ENCODE assay signal across 13 cellular contexts in genomic region chr2:6556755-6557154, GRCh38.
A peak's percentile ranks its signal among the peaks of the same experiment; 100 is the strongest.
DNase-seq lines count a peak whose midpoint lies in the region; TF ChIP-seq lines count a peak whose summit lies in the region.
"Had no signal": no experiment of that assay in that cellular context is flagged by ENCODE, and none has a peak within 500 bp of the region (broad histone marks: within the 10 kb centered on the region; RNA-seq: fewer than 3 reads in every experiment).

No MANE protein-coding gene starts in this region.

- no peak overlapping the region for H3K27ac Mint-ChIP-seq in CD4-positive, alpha-beta memory T cell

- H3K27ac ChIP-seq in AG04450 (ENCODE audit: low read depth, low read length), result no peak overlapping the region
- H3K27ac ChIP-seq in HUES64 (ENCODE audit: low read depth, low read length), result 0 out of 2 replicates have a peak overlapping the region, but pooled peaks have one; percentile 11
- H3K27ac ChIP-seq in brain microvascular endothelial cell, result no peak overlapping the region
- no peak overlapping the region for H3K27ac ChIP-seq in CD4-positive, alpha-beta memory T cell (ENCODE audit: low read depth, low read length)
- no peak overlapping the region for H3K27ac ChIP-seq in SK-N-SH (ENCODE audit: low read depth in 2 of 2, low read length in 1 of 2)
- H3K27ac ChIP-seq: gastrocnemius medialis, testis, WERI-Rb-1 had no signal

- H3K9ac ChIP-seq in HUES64 (ENCODE audit: low read depth, low read length) (no peak overlapping the region), SK-N-SH (no peak overlapping the region)

- H3K27me3 ChIP-seq in AG04450 (ENCODE audit: control insufficient read depth, insufficient read depth, low read length), result no peaks in the 10 kb centered on the region
- no peaks in the 10 kb centered on the region for H3K27me3 ChIP-seq in HUES64 (ENCODE audit: insufficient read depth, low read length)
- H3K27me3 ChIP-seq in brain microvascular endothelial cell (replicated peaks), result no peaks in the 10 kb centered on the region
- H3K27me3 ChIP-seq in CD4-positive, alpha-beta memory T cell (ENCODE audit: insufficient read depth, low read length), result no peaks in the 10 kb centered on the region
- no peaks in the 10 kb centered on the region for H3K27me3 ChIP-seq in SK-N-SH (ENCODE audit: insufficient read depth)
- H3K27me3 ChIP-seq: gastrocnemius medialis, testis had no signal

- DNase-seq in AG04450 (ENCODE audit: low read depth, low spot score), result peak; percentile 15
- peak; percentile 81 for DNase-seq in brain microvascular endothelial cell
- peak; percentile 8 for DNase-seq in left kidney (ENCODE audit: low read depth, low spot score)
- DNase-seq in NCI-H2227 (lab: John Stamatoyannopoulos, UW; ENCODE audit: unreplicated experiment), result no peak
- DNase-seq in NOMO-1 treated with DMSO at 0.1 percent for 48 hours (lab: John Stamatoyannopoulos, UW; ENCODE audit: unreplicated experiment), result no peak
- no peak for DNase-seq in CD4-positive, alpha-beta memory T cell
- DNase-seq in SK-N-SH, result no peak
- DNase-seq: activated T-cell treated with anti-CD3 and anti-CD28 coated beads, Interleukin-2, amount 50 U/mL, for 48 hours; gastrocnemius medialis; NCI-H2171; testis; WERI-Rb-1 had no signal

- TF ChIP-seq EP300 in SK-N-SH (IDR thresholded peaks at IDR 0.05; ENCODE audit: borderline replicate concordance in 1 of 2, low read depth in 1 of 2, low read length in 1 of 2), result no peak

- intact Hi-C loops in CD4-positive, alpha-beta memory T cell (cut with micrococcal nuclease), result no loop called here

- H3F3A ChIP-seq in SK-N-SH (replicated peaks; ENCODE audit: insufficient read depth), result no peaks in the 10 kb centered on the region

- CTCF ChIA-PET in AG04450 (lab: Charles Lee), result interaction anchor here (1.2 kb wide), 1 partner anchor 12 kb away, joined by 4 read pairs; no protein-coding TSS in a partner anchor
- CTCF ChIA-PET in CD4-positive, alpha-beta memory T cell (lab: Charles Lee; ENCODE audit: partially characterized antibody), result no interaction called here
- CTCF ChIA-PET in SK-N-SH (lab: Yijun Ruan, JAX), result no interaction called here

- TF ChIP-seq CTCF in AG04450 (IDR thresholded peaks at IDR 0.05; ENCODE audit: low read depth, low read length) (no peak), brain microvascular endothelial cell (IDR thresholded peaks at IDR 0.05; ENCODE audit: low read depth, low read length, missing control alignments) (no peak), SK-N-SH (IDR thresholded peaks at IDR 0.05) (no peak)

- no peak for TF ChIP-seq RAD21 in SK-N-SH (IDR thresholded peaks at IDR 0.05; ENCODE audit: low read length)

- H3K4me3 ChIP-seq in AG04450 (ENCODE audit: low read depth, low read length) (no peak overlapping the region), HUES64 (ENCODE audit: low read length) (no peak overlapping the region), brain microvascular endothelial cell (ENCODE audit: low read depth, low read length) (no peak overlapping the region), SK-N-SH (ENCODE audit: low read depth in 2 of 2, low read length in 1 of 2) (no peak overlapping the region)
- H3K4me3 ChIP-seq in CD4-positive, alpha-beta memory T cell (ENCODE audit: low read length in 2 of 2), result no peak overlapping the region
- H3K4me3 ChIP-seq: gastrocnemius medialis, testis had no signal

- no peaks in the 10 kb centered on the region for H3K4me1 Mint-ChIP-seq in CD4-positive, alpha-beta memory T cell

- 66% methylated on average over 3 of the region's 3 CpGs for WGBS in HUES64
- 58% methylated on average over 3 of the region's 3 CpGs for WGBS in SK-N-SH (ENCODE audit: low lambda C conversion rate)

- H2AFZ ChIP-seq in SK-N-SH (ENCODE audit: low read depth), result no peak overlapping the region

- H3K36me3 Mint-ChIP-seq in CD4-positive, alpha-beta memory T cell, result no peaks in the 10 kb centered on the region

- in situ Hi-C loops in brain microvascular endothelial cell (cut with HindIII; ENCODE audit: low pct_ligation_motif_present, low sequenced_read_pairs), result no loop called here

- H3K36me3 ChIP-seq in HUES64 (ENCODE audit: insufficient read depth, low read length) (no peaks in the 10 kb centered on the region), brain microvascular endothelial cell (replicated peaks) (no peaks in the 10 kb centered on the region), SK-N-SH (replicated peaks in 1 of 2; ENCODE audit: control insufficient read depth in 1 of 2, insufficient read depth in 2 of 2, low read length in 1 of 2) (no peaks in the 10 kb centered on the region)
- no peaks in the 10 kb centered on the region for H3K36me3 ChIP-seq in CD4-positive, alpha-beta memory T cell (ENCODE audit: insufficient read depth, low read length)
- H3K36me3 ChIP-seq: gastrocnemius medialis, WERI-Rb-1 had no signal

- POLR2A ChIA-PET in AG04450 (lab: Yijun Ruan, JAX) (no interaction called here), SK-N-SH (lab: Yijun Ruan, JAX) (no interaction called here)
- POLR2A ChIA-PET in CD4-positive, alpha-beta memory T cell (lab: Charles Lee; ENCODE audit: partially characterized antibody), result no interaction called here

- H3K9me3 ChIP-seq in AG04450 (ENCODE audit: control insufficient read depth, insufficient read depth, low read length) (no peaks in the 10 kb centered on the region), HUES64 (ENCODE audit: insufficient read depth, low read depth, low read length) (no peaks in the 10 kb centered on the region), SK-N-SH (no peaks in the 10 kb centered on the region)
- peaks cover 0 to 3% of the 10 kb centered on the region in 2 donors for H3K9me3 ChIP-seq in CD4-positive, alpha-beta memory T cell (ENCODE audit: control insufficient read depth in 1 of 2, low read length in 2 of 2)
- H3K9me3 ChIP-seq: gastrocnemius medialis, testis had no signal

- no peaks in the 10 kb centered on the region for H3K9me2 ChIP-seq in SK-N-SH

- peaks cover 0 to 4% (median 2%) of the 10 kb centered on the region in 8 donors for H3K9me3 Mint-ChIP-seq in CD4-positive, alpha-beta memory T cell

- H3K4me2 ChIP-seq in SK-N-SH, result no peak overlapping the region

- H4K20me1 ChIP-seq in SK-N-SH (ENCODE audit: insufficient read depth), result no peaks in the 10 kb centered on the region

- no peaks in the 10 kb centered on the region for H3K79me2 ChIP-seq in SK-N-SH (ENCODE audit: insufficient read depth)

- H3K27me3 Mint-ChIP-seq in CD4-positive, alpha-beta memory T cell, result peaks cover 0 to 1% of the 10 kb centered on the region in 2 donors

- no peak overlapping the region for H3K4me3 Mint-ChIP-seq in CD4-positive, alpha-beta memory T cell

- H3K4me1 ChIP-seq in HUES64 (ENCODE audit: insufficient read depth, low read length) (peaks cover 10% of the 10 kb centered on the region; the same call in 1 of the 2 replicates), SK-N-SH (ENCODE audit: control insufficient read depth in 1 of 2, insufficient read depth in 2 of 2, low read depth in 1 of 2, low read length in 1 of 2) (no peaks in the 10 kb centered on the region)
- H3K4me1 ChIP-seq in CD4-positive, alpha-beta memory T cell (ENCODE audit: insufficient read depth, low read length), result no peaks in the 10 kb centered on the region
- H3K4me1 ChIP-seq: gastrocnemius medialis, testis had no signal

TF ChIP-seq in SK-N-SH, 30 proteins besides CTCF, POLR2A, EP300 and RAD21:
- TF ChIP-seq YY1 (IDR thresholded peaks at IDR 0.05; ENCODE audit: low read depth), result no peak
- TF ChIP-seq NRF1 (IDR thresholded peaks at IDR 0.05; ENCODE audit: low read depth, low read length), result no peak
- no peak for TF ChIP-seq POLR2AphosphoS5 (IDR thresholded peaks at IDR 0.05; ENCODE audit: low read depth, low read length)
- no peak for TF ChIP-seq NFIC (IDR thresholded peaks at IDR 0.05; ENCODE audit: borderline replicate concordance)
- no peak for TF ChIP-seq MAX (IDR thresholded peaks at IDR 0.05; ENCODE audit: low read depth)
- TF ChIP-seq ELF1 (IDR thresholded peaks at IDR 0.05), result no peak
- no peak for TF ChIP-seq RFX5 (IDR thresholded peaks at IDR 0.05; ENCODE audit: low read length)
- TF ChIP-seq CHD2 (IDR thresholded peaks at IDR 0.05; ENCODE audit: low read length, partially characterized antibody), result no peak
- TF ChIP-seq TEAD4 (IDR thresholded peaks at IDR 0.05; ENCODE audit: borderline replicate concordance, insufficient read depth), result no peak

Comparison
In these comparisons a context has a peak if more than half of its experiments do, and no peak if none do; other contexts are left out.
1. DNase-seq: peak in AG04450 (single experiment), brain microvascular endothelial cell (single experiment) and left kidney (single experiment); none in NCI-H2227 (single experiment), NOMO-1 treated with DMSO at 0.1 percent for 48 hours (single experiment), CD4-positive, alpha-beta memory T cell (0 of 5) and SK-N-SH (single experiment).